In the genomic region with DNA sequence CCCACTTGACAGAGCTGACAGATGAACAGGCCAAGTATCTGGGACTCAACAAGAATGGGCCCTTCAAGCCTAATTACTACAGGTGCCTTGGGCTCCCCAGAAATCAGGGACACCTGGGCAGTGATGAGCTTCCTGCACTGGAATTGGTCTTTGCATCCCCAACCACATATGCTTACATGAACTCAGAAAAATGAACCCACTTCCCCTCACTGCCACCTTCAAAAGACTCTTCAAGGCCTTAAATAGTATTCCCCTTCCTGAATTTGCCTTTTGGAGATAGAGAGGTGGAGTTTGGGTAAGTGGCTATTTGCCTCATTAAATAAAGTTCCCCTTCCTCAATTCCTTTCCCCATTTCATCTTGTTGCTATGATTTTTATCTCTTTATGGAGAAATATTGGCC, we compare ENCODE assay signal across 21 cellular contexts.
"Had no signal": no experiment of that assay in that cellular context is flagged by ENCODE, and none has a peak within 500 bp of the region (broad histone marks: within the 10 kb centered on the region; RNA-seq: fewer than 3 reads in every experiment).

No MANE protein-coding gene starts in this region.

- H3K9me3 Mint-ChIP-seq: immature natural killer cell, memory B cell, mesothelial cell of epicardium, natural killer cell, neural progenitor cell had no signal

- H3K27me3 ChIP-seq: esophagus squamous epithelium, gastroesophageal sphincter, left lung, neural progenitor cell, ovary, right atrium auricular region, sigmoid colon had no signal

- H3K4me2 ChIP-seq: neural progenitor cell had no signal

- H3K9me3 ChIP-seq: esophagus squamous epithelium, gastroesophageal sphincter, left lung, lower lobe of right lung, ovary, right atrium auricular region, sigmoid colon had no signal

- H3K4me3 Mint-ChIP-seq: immature natural killer cell, memory B cell, mesothelial cell of epicardium, natural killer cell, neural progenitor cell, type B pancreatic cell had no signal

- DNase-seq: effector memory CD4-positive, alpha-beta T cell; esophagus squamous epithelium; foreskin fibroblast; immature natural killer cell; left lung; lower lobe of right lung; natural killer cell; nucleus accumbens; ovary; sigmoid colon; stimulated activated CD4-positive, alpha-beta T cell treated with anti-CD3 and anti-CD28 coated beads, Interleukin-2, amount 100 ng/mL, for 24 hours; stimulated activated CD4-positive, alpha-beta T cell treated with anti-CD3 and anti-CD28 coated beads, Interleukin-4, amount 100 ng/mL, for 4 hours; stimulated activated naive CD4-positive, alpha-beta T cell treated with Interleukin-2 at 50 U/mL for 16 hours had no signal

- H3K27ac Mint-ChIP-seq: memory B cell, mesothelial cell of epicardium, natural killer cell, neural progenitor cell, type B pancreatic cell had no signal

- H3K27me3 Mint-ChIP-seq: memory B cell had no signal

- H3K36me3 ChIP-seq: neural progenitor cell, ovary, right atrium auricular region had no signal

- H3K4me1 ChIP-seq: esophagus squamous epithelium, gastroesophageal sphincter, left lung, lower lobe of right lung, neural progenitor cell, right atrium auricular region, sigmoid colon had no signal

- H3K27ac ChIP-seq: epithelial cell of prostate, esophagus squamous epithelium, gastroesophageal sphincter, left lung, lower lobe of right lung, neural progenitor cell, ovary, right atrium auricular region, sigmoid colon, skin epidermis had no signal

- H3K4me3 ChIP-seq: esophagus squamous epithelium, gastroesophageal sphincter, left lung, lower lobe of right lung, neural progenitor cell, ovary, right atrium auricular region, sigmoid colon, skin epidermis had no signal

- ATAC-seq: gastroesophageal sphincter, left lung, lower lobe of right lung, natural killer cell had no signal

- H3K4me1 Mint-ChIP-seq: immature natural killer cell, memory B cell, natural killer cell, neural progenitor cell had no signal

- H3K9ac ChIP-seq: neural progenitor cell had no signal
